1 cellular context compared by ENCODE assay signal in genomic region chr2:227788556-227788955, GRCh38.
TF ChIP-seq lines count a peak whose summit lies in the region.

No MANE protein-coding gene starts in this region.

TF ChIP-seq in GM23338, 12 proteins besides CTCF, POLR2A, EP300 and RAD21:
- TF ChIP-seq NANOG (IDR thresholded peaks at IDR 0.05; ENCODE audit: borderline replicate concordance) (no peak), EZH2 (IDR thresholded peaks at IDR 0.05; ENCODE audit: low read depth, unreplicated experiment) (no peak), ZNF462 (CRISPR knock-in tag; IDR thresholded peaks at IDR 0.05) (no peak), CREB1 (CRISPR knock-in tag; IDR thresholded peaks at IDR 0.05; ENCODE audit: low read depth) (no peak), REST (IDR thresholded peaks at IDR 0.05; ENCODE audit: unreplicated experiment) (no peak), POLR2AphosphoS5 (IDR thresholded peaks at IDR 0.05; ENCODE audit: low read depth) (no peak)
